ENCODE assay signal across 8 cellular contexts in the genomic region with DNA sequence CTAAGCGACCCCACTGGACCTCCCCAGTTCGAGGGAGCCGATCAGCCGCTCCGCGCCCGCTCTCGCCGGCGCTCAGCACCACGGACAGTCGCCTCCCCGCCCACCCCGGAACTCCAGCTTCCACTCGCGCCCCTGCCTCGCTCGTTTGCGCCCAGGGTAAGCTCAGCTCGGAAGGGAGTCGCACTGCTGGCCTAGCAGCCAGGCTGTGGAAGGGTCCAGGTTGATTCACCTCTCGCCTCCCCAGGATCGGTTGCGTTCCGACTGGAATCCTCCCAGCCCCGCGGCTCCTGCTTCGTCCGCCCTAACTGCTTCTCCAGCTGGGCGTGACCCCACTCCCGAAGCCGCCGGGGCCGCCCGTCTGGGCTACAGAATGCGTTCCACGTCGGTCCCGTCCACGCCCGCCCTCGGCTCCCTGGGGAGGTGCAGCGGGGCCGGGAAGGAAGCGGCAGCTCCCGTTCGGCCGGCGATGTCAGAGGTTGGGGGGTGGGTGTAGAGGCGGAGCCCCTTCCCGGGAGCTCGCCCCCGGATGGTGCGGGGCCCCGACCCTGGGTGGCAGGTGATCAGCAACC. TPM values are rescaled to one million over a fixed set of nuclear protein-coding genes. Genes with fewer than 3 reads are reported as not detected.
DNase-seq lines count a peak whose midpoint lies in the region; ATAC-seq and TF ChIP-seq lines count a peak whose summit lies in the region.

No MANE protein-coding gene starts in this region.

- H3K4me1 Mint-ChIP-seq in activated naive CD8-positive, alpha-beta T cell treated with anti-CD3 and anti-CD28 coated beads, Interleukin-2, amount 50 U/mL, for 24 hours = peaks cover 12% of the 10 kb centered on the region

- H3K27me3 ChIP-seq in right atrium auricular region (no peaks in the 10 kb centered on the region), rectal smooth muscle tissue (ENCODE audit: control insufficient read depth, insufficient read depth, low read length) (peaks cover 5% of the 10 kb centered on the region)

- no peaks in the 10 kb centered on the region for H3K36me3 ChIP-seq in right atrium auricular region
- no peaks in the 10 kb centered on the region for H3K36me3 ChIP-seq in rectal smooth muscle tissue (ENCODE audit: control insufficient read depth, insufficient read depth, low read length)

- no peaks in the 10 kb centered on the region for H3K9me3 ChIP-seq in right atrium auricular region

- H3K4me3 ChIP-seq in right atrium auricular region = peak overlapping the region; percentile 50 to 66
- H3K4me3 ChIP-seq in rectal smooth muscle tissue (ENCODE audit: low read length) = peak overlapping the region; percentile 65

- H3K4me1 ChIP-seq in right atrium auricular region = peaks cover 0 to 22% of the 10 kb centered on the region in 2 donors
- H3K4me1 ChIP-seq in rectal smooth muscle tissue (ENCODE audit: control insufficient read depth, insufficient read depth, low read length) = no peaks in the 10 kb centered on the region

- peak overlapping the region; percentile 71 to 73 for H3K27ac ChIP-seq in right atrium auricular region
- H3K27ac ChIP-seq in rectal smooth muscle tissue (ENCODE audit: low read depth, low read length) = no peak overlapping the region

- H3K36me3 Mint-ChIP-seq in activated naive CD8-positive, alpha-beta T cell treated with anti-CD3 and anti-CD28 coated beads, Interleukin-2, amount 50 U/mL, for 24 hours (ENCODE audit: low read depth) = no peaks in the 10 kb centered on the region

- H3K9me3 Mint-ChIP-seq in activated naive CD8-positive, alpha-beta T cell treated with anti-CD3 and anti-CD28 coated beads, Interleukin-2, amount 50 U/mL, for 24 hours = peaks cover 6% of the 10 kb centered on the region

- H3K4me3 Mint-ChIP-seq in activated naive CD8-positive, alpha-beta T cell treated with anti-CD3 and anti-CD28 coated beads, Interleukin-2, amount 50 U/mL, for 24 hours = peak overlapping the region; percentile 40

- peak; percentile 57 for ATAC-seq in activated naive CD8-positive, alpha-beta T cell treated with anti-CD3 and anti-CD28 coated beads, Interleukin-2, amount 50 U/mL, for 24 hours
- no peak for ATAC-seq in GM18909 (IDR thresholded peaks at IDR 0.05; ENCODE audit: poor library complexity, unreplicated experiment)
- ATAC-seq in HG03095 (IDR thresholded peaks at IDR 0.05; ENCODE audit: unreplicated experiment) = no peak

- H3K9ac ChIP-seq in rectal smooth muscle tissue (ENCODE audit: low read length) = no peak overlapping the region

- peak; percentile 64 for DNase-seq in activated effector memory CD4-positive, alpha-beta T cell treated with anti-CD3 and anti-CD28 coated beads, Interleukin-2, amount 50 U/mL, for 16 hours
- no peak for DNase-seq in activated effector memory CD4-positive, alpha-beta T cell treated with Interleukin-2 at 50 U/mL for 16 hours
- DNase-seq in NCI-H69 (lab: John Stamatoyannopoulos, UW) (peak; percentile 81), right atrium auricular region (ENCODE audit: low spot score) (no peak)
- peak; percentile 45 for DNase-seq in activated naive CD8-positive, alpha-beta T cell treated with anti-CD3 and anti-CD28 coated beads, Interleukin-2, amount 50 U/mL, for 24 hours

- peaks cover 51% of the 10 kb centered on the region for H3K27me3 Mint-ChIP-seq in activated naive CD8-positive, alpha-beta T cell treated with anti-CD3 and anti-CD28 coated beads, Interleukin-2, amount 50 U/mL, for 24 hours

- no peak overlapping the region for H3K27ac Mint-ChIP-seq in activated naive CD8-positive, alpha-beta T cell treated with anti-CD3 and anti-CD28 coated beads, Interleukin-2, amount 50 U/mL, for 24 hours

- TF ChIP-seq CTCF in right atrium auricular region (IDR thresholded peaks at IDR 0.05) = no peak

RNA-seq across cellular contexts. Expression of a gene that starts 0.3 kb away (rescaled TPM):
- under 1 TPM; 0.31 to 0.70 TPM for total RNA-seq in right atrium auricular region

Comparison
In these comparisons a context has a peak if more than half of its experiments do, and no peak if none do; other contexts are left out.
1. DNase-seq: peak in activated effector memory CD4-positive, alpha-beta T cell treated with anti-CD3 and anti-CD28 coated beads, Interleukin-2, amount 50 U/mL, for 16 hours (single experiment), NCI-H69 (single experiment) and activated naive CD8-positive, alpha-beta T cell treated with anti-CD3 and anti-CD28 coated beads, Interleukin-2, amount 50 U/mL, for 24 hours (single experiment); none in activated effector memory CD4-positive, alpha-beta T cell treated with Interleukin-2 at 50 U/mL for 16 hours (single experiment) and right atrium auricular region (single experiment).